In genomic region chr12:12812163-12812562, GRCh38 we compare ENCODE assay signal across 1 cellular context.
TF ChIP-seq lines count a peak whose summit lies in the region.

No MANE protein-coding gene starts in this region.

TF ChIP-seq in IMR-90, 13 proteins besides CTCF, POLR2A, EP300 and RAD21:
- no peak for TF ChIP-seq ELK1 (IDR thresholded peaks at IDR 0.05; ENCODE audit: borderline replicate concordance, low read depth, low read length)
- TF ChIP-seq CHD1 (IDR thresholded peaks at IDR 0.05; ENCODE audit: low read depth, low read length) = no peak
- TF ChIP-seq NFE2L2 (IDR thresholded peaks at IDR 0.05; ENCODE audit: low read depth, low read length) = no peak
TF ChIP-seq in IMR-90: peak in this region for 0.
